14 cellular contexts compared by ENCODE assay signal in genomic region chr1:47510282-47510811, GRCh38.
"Had no signal": no experiment of that assay in that cellular context is flagged by ENCODE, and none has a peak within 500 bp of the region (broad histone marks: within the 10 kb centered on the region; RNA-seq: fewer than 3 reads in every experiment).

No MANE protein-coding gene starts in this region.

- H3K36me3 Mint-ChIP-seq: natural killer cell had no signal

- DNase-seq: colonic mucosa; dermis blood vessel endothelial cell; erythroblast; foreskin keratinocyte; immature natural killer cell; mesendoderm; mucosa of descending colon; natural killer cell; right lobe of liver; stimulated activated CD4-positive, alpha-beta T cell treated with anti-CD3 and anti-CD28 coated beads, Interleukin-2, amount 100 ng/mL, for 24 hours; stimulated activated naive CD4-positive, alpha-beta T cell; stomach; substantia nigra; transverse colon had no signal

- H3K27ac Mint-ChIP-seq: immature natural killer cell, natural killer cell had no signal

- H3K9me3 Mint-ChIP-seq: natural killer cell had no signal
